1 cellular context compared by ENCODE assay signal in the genomic region with DNA sequence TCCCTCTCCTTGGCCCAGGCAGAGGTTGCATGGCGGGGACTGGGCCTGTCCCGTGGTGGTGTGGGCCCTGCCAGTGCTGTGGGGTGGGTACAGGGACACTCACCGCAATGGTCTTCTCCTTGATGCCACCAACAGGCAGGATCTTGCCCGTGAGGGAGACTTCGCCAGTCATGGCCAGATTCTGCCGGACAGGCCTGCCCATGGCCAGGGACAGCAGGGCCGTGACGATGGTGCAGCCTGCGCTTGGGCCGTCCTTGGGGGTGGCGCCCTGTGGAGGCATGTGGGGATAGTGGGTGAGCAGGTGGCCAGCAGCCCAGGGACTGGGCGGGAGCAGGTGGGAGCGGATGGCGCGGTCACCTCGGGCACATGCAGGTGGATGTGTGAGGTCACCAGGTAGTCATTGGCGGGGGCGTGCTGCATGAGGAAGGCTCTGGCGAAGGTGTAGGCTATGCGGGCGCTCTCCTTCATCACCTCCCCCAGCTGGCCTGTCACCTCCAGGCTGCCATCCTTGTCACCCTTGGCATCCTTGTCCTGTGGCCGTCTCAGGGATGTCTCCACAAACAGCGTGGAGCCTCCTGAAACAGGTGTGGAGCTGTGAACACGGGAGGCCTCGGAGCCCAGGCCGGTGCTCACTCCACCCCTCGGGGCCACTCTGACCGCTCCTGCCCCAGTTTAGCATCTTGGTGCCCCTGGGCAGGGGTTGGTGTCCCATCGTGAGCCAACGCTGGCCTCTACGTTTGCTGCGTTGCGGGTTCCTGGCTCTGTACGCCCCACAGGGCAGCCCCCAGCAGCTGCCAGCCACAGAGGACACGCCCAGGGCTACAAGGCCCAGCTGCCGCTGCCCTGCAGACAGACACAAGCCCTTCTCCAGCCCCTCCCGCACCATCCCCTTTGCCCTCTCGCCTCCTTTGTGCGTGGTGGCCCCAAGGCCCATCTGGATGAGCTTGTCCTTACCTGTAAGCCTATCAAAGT.
TF ChIP-seq lines count a peak whose summit lies in the region.

No MANE protein-coding gene starts in this region.

TF ChIP-seq in HEK293, 187 proteins besides CTCF, POLR2A, EP300 and RAD21 (continued from another document and continues in another):
- TF ChIP-seq, protein P1, sequence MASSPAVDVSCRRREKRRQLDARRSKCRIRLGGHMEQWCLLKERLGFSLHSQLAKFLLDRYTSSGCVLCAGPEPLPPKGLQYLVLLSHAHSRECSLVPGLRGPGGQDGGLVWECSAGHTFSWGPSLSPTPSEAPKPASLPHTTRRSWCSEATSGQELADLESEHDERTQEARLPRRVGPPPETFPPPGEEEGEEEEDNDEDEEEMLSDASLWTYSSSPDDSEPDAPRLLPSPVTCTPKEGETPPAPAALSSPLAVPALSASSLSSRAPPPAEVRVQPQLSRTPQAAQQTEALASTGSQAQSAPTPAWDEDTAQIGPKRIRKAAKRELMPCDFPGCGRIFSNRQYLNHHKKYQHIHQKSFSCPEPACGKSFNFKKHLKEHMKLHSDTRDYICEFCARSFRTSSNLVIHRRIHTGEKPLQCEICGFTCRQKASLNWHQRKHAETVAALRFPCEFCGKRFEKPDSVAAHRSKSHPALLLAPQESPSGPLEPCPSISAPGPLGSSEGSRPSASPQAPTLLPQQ (tag by site-specific recombination; IDR thresholded peaks at IDR 0.05) = peak; percentile 82
- TF ChIP-seq ZEB2 (tag by site-specific recombination; IDR thresholded peaks at IDR 0.05) (peak; percentile 31), KLF1 (tag by site-specific recombination; IDR thresholded peaks at IDR 0.05) (0 out of 2 replicates have a peak, but pooled peaks have one; percentile 10), MEIS1 (CRISPR knock-in tag; IDR thresholded peaks at IDR 0.05; ENCODE audit: borderline replicate concordance) (no peak), SCRT2 (tag by site-specific recombination; IDR thresholded peaks at IDR 0.05) (0 out of 2 replicates have a peak, but pooled peaks have one; percentile 22), ZFP37 (tag by site-specific recombination; IDR thresholded peaks at IDR 0.05) (no peak; the same call in 1 of the 2 replicates), ZNF785 (tag by site-specific recombination; IDR thresholded peaks at IDR 0.05) (0 out of 2 replicates have a peak, but pooled peaks have one; percentile 16), ZNF146 (tag by site-specific recombination; IDR thresholded peaks at IDR 0.05) (peak; percentile 2; the same call in 1 of the 2 replicates), ZNF2 (tag by site-specific recombination; IDR thresholded peaks at IDR 0.05) (peak; percentile 44), KLF7 (tag by site-specific recombination; IDR thresholded peaks at IDR 0.05; ENCODE audit: borderline replicate concordance) (peak; percentile 25; the same call in 1 of the 2 replicates), KLF9 (tag by site-specific recombination; IDR thresholded peaks at IDR 0.05; ENCODE audit: low read depth) (peak; percentile 14; the same call in 1 of the 2 replicates), ZIC2 (tag by site-specific recombination; IDR thresholded peaks at IDR 0.05) (peak; percentile 23; the same call in 1 of the 2 replicates), KLF8 (tag by site-specific recombination; IDR thresholded peaks at IDR 0.05) (peak; percentile 70; the same call in 1 of the 2 replicates), ZNF670 (tag by site-specific recombination; IDR thresholded peaks at IDR 0.05; ENCODE audit: low read depth) (no peak), ZBTB20 (tag by site-specific recombination; IDR thresholded peaks at IDR 0.05) (no peak), EGR2 (tag by site-specific recombination; IDR thresholded peaks at IDR 0.05; ENCODE audit: low read depth) (peak; percentile 83), IKZF3 (tag by site-specific recombination; IDR thresholded peaks at IDR 0.05) (no peak), ZNF600 (tag by site-specific recombination; IDR thresholded peaks at IDR 0.05) (peak; percentile 83), BCL11B (tag by site-specific recombination; IDR thresholded peaks at IDR 0.05; ENCODE audit: low read depth) (peak; percentile 81), ZBTB48 (tag by site-specific recombination; IDR thresholded peaks at IDR 0.05) (no peak), RBAK (tag by site-specific recombination; IDR thresholded peaks at IDR 0.05) (no peak), ZNF239 (tag by site-specific recombination; IDR thresholded peaks at IDR 0.05) (no peak), ZFHX2 (tag by site-specific recombination; conservative IDR thresholded peaks at IDR 0.05) (peak; percentile 87), ZBTB7A (tag by site-specific recombination; IDR thresholded peaks at IDR 0.05; ENCODE audit: low read depth) (no peak), ZNF391 (tag by site-specific recombination; IDR thresholded peaks at IDR 0.05; ENCODE audit: borderline replicate concordance, low read depth) (0 out of 2 replicates have a peak, but pooled peaks have one; percentile 20)
- TF ChIP-seq, protein P2, sequence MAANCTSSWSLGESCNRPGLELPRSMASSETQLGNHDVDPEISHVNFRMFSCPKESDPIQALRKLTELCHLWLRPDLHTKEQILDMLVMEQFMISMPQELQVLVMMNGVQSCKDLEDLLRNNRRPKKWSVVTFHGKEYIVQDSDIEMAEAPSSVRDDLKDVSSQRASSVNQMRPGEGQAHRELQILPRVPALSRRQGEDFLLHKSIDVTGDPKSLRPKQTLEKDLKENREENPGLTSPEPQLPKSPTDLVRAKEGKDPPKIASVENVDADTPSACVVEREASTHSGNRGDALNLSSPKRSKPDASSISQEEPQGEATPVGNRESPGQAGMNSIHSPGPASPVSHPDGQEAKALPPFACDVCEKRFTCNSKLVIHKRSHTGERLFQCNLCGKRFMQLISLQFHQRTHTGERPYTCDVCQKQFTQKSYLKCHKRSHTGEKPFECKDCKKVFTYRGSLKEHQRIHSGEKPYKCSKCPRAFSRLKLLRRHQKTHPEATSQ (tag by site-specific recombination; IDR thresholded peaks at IDR 0.05) = 0 out of 2 replicates have a peak, but pooled peaks have one; percentile 6
- TF ChIP-seq, protein P3, sequence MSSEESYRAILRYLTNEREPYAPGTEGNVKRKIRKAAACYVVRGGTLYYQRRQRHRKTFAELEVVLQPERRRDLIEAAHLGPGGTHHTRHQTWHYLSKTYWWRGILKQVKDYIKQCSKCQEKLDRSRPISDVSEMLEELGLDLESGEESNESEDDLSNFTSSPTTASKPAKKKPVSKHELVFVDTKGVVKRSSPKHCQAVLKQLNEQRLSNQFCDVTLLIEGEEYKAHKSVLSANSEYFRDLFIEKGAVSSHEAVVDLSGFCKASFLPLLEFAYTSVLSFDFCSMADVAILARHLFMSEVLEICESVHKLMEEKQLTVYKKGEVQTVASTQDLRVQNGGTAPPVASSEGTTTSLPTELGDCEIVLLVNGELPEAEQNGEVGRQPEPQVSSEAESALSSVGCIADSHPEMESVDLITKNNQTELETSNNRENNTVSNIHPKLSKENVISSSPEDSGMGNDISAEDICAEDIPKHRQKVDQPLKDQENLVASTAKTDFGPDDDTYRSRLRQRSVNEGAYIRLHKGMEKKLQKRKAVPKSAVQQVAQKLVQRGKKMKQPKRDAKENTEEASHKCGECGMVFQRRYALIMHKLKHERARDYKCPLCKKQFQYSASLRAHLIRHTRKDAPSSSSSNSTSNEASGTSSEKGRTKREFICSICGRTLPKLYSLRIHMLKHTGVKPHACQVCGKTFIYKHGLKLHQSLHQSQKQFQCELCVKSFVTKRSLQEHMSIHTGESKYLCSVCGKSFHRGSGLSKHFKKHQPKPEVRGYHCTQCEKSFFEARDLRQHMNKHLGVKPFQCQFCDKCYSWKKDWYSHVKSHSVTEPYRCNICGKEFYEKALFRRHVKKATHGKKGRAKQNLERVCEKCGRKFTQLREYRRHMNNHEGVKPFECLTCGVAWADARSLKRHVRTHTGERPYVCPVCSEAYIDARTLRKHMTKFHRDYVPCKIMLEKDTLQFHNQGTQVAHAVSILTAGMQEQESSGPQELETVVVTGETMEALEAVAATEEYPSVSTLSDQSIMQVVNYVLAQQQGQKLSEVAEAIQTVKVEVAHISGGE (tag by site-specific recombination; conservative IDR thresholded peaks at IDR 0.05; ENCODE audit: low read depth) = no peak
- TF ChIP-seq, protein P4, sequence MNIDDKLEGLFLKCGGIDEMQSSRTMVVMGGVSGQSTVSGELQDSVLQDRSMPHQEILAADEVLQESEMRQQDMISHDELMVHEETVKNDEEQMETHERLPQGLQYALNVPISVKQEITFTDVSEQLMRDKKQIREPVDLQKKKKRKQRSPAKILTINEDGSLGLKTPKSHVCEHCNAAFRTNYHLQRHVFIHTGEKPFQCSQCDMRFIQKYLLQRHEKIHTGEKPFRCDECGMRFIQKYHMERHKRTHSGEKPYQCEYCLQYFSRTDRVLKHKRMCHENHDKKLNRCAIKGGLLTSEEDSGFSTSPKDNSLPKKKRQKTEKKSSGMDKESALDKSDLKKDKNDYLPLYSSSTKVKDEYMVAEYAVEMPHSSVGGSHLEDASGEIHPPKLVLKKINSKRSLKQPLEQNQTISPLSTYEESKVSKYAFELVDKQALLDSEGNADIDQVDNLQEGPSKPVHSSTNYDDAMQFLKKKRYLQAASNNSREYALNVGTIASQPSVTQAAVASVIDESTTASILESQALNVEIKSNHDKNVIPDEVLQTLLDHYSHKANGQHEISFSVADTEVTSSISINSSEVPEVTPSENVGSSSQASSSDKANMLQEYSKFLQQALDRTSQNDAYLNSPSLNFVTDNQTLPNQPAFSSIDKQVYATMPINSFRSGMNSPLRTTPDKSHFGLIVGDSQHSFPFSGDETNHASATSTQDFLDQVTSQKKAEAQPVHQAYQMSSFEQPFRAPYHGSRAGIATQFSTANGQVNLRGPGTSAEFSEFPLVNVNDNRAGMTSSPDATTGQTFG (tag by site-specific recombination; IDR thresholded peaks at IDR 0.05; ENCODE audit: borderline replicate concordance) = no peak
- TF ChIP-seq, protein P5, sequence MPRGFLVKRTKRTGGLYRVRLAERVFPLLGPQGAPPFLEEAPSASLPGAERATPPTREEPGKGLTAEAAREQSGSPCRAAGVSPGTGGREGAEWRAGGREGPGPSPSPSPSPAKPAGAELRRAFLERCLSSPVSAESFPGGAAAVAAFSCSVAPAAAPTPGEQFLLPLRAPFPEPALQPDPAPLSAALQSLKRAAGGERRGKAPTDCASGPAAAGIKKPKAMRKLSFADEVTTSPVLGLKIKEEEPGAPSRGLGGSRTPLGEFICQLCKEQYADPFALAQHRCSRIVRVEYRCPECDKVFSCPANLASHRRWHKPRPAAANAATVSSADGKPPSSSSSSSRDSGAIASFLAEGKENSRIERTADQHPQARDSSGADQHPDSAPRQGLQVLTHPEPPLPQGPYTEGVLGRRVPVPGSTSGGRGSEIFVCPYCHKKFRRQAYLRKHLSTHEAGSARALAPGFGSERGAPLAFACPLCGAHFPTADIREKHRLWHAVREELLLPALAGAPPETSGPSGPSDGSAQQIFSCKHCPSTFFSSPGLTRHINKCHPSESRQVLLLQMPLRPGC (tag by site-specific recombination; IDR thresholded peaks at IDR 0.05) = 0 out of 2 replicates have a peak, but pooled peaks have one; percentile 24
- TF ChIP-seq, protein P6, sequence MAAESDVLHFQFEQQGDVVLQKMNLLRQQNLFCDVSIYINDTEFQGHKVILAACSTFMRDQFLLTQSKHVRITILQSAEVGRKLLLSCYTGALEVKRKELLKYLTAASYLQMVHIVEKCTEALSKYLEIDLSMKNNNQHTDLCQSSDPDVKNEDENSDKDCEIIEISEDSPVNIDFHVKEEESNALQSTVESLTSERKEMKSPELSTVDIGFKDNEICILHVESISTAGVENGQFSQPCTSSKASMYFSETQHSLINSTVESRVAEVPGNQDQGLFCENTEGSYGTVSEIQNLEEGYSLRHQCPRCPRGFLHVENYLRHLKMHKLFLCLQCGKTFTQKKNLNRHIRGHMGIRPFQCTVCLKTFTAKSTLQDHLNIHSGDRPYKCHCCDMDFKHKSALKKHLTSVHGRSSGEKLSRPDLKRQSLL (tag by site-specific recombination; IDR thresholded peaks at IDR 0.05) = peak; percentile 76; the same call in 1 of the 2 replicates
- TF ChIP-seq, protein P7, sequence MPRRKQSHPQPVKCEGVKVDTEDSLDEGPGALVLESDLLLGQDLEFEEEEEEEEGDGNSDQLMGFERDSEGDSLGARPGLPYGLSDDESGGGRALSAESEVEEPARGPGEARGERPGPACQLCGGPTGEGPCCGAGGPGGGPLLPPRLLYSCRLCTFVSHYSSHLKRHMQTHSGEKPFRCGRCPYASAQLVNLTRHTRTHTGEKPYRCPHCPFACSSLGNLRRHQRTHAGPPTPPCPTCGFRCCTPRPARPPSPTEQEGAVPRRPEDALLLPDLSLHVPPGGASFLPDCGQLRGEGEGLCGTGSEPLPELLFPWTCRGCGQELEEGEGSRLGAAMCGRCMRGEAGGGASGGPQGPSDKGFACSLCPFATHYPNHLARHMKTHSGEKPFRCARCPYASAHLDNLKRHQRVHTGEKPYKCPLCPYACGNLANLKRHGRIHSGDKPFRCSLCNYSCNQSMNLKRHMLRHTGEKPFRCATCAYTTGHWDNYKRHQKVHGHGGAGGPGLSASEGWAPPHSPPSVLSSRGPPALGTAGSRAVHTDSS (tag by site-specific recombination; IDR thresholded peaks at IDR 0.05) = peak; percentile 54
- TF ChIP-seq, protein P8, sequence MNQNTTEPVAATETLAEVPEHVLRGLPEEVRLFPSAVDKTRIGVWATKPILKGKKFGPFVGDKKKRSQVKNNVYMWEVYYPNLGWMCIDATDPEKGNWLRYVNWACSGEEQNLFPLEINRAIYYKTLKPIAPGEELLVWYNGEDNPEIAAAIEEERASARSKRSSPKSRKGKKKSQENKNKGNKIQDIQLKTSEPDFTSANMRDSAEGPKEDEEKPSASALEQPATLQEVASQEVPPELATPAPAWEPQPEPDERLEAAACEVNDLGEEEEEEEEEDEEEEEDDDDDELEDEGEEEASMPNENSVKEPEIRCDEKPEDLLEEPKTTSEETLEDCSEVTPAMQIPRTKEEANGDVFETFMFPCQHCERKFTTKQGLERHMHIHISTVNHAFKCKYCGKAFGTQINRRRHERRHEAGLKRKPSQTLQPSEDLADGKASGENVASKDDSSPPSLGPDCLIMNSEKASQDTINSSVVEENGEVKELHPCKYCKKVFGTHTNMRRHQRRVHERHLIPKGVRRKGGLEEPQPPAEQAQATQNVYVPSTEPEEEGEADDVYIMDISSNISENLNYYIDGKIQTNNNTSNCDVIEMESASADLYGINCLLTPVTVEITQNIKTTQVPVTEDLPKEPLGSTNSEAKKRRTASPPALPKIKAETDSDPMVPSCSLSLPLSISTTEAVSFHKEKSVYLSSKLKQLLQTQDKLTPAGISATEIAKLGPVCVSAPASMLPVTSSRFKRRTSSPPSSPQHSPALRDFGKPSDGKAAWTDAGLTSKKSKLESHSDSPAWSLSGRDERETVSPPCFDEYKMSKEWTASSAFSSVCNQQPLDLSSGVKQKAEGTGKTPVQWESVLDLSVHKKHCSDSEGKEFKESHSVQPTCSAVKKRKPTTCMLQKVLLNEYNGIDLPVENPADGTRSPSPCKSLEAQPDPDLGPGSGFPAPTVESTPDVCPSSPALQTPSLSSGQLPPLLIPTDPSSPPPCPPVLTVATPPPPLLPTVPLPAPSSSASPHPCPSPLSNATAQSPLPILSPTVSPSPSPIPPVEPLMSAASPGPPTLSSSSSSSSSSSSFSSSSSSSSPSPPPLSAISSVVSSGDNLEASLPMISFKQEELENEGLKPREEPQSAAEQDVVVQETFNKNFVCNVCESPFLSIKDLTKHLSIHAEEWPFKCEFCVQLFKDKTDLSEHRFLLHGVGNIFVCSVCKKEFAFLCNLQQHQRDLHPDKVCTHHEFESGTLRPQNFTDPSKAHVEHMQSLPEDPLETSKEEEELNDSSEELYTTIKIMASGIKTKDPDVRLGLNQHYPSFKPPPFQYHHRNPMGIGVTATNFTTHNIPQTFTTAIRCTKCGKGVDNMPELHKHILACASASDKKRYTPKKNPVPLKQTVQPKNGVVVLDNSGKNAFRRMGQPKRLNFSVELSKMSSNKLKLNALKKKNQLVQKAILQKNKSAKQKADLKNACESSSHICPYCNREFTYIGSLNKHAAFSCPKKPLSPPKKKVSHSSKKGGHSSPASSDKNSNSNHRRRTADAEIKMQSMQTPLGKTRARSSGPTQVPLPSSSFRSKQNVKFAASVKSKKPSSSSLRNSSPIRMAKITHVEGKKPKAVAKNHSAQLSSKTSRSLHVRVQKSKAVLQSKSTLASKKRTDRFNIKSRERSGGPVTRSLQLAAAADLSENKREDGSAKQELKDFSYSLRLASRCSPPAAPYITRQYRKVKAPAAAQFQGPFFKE (tag by site-specific recombination; IDR thresholded peaks at IDR 0.05; ENCODE audit: borderline replicate concordance) = peak; percentile 85; the same call in 1 of the 2 replicates
